In the genomic region with DNA sequence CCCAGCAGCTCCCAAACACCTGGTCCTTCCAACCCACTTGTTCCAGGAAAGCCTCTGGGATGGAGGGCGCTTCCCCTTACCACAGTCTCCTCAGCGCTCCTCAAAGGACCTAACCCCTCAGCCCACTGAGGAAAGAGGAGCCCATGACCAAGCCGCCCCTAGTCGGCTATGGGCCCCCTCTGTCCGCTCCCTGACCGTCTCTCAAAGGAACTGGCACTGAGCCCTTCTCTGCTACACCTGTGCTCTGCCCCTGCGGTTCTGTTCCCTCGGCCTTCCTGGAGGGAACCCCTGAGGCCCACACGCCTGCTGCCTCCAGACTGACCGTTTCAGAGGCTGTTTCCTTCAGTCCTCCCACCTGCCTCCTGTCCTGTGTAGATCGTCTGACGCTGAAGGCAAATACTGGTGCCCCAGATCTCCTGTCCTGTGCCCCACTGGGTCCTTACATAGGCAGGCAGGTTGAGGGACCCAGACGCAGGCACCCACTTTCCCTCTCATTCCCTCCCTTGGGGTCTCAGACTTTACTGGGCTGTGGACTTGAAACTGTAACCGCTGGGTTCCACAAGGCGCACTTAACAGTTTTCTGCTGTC, we compare ENCODE assay signal across 1 cellular context.
TF ChIP-seq lines count a peak whose summit lies in the region.

No MANE protein-coding gene starts in this region.

TF ChIP-seq in H1, 55 proteins besides CTCF, POLR2A, EP300 and RAD21:
- TF ChIP-seq JUN (IDR thresholded peaks at IDR 0.05; ENCODE audit: low read depth, low read length) (no peak), CHD2 (IDR thresholded peaks at IDR 0.05; ENCODE audit: low read length) (no peak), USF2 (IDR thresholded peaks at IDR 0.05; ENCODE audit: low read length) (no peak), CEBPB (IDR thresholded peaks at IDR 0.05; ENCODE audit: low read depth, low read length) (no peak), BRCA1 (IDR thresholded peaks at IDR 0.05; ENCODE audit: low read depth, low read length) (no peak), CTBP2 (IDR thresholded peaks at IDR 0.05; ENCODE audit: borderline replicate concordance, insufficient read depth, insufficient read length, low read length) (no peak), POU5F1 (IDR thresholded peaks at IDR 0.05; ENCODE audit: low read depth, low read length) (no peak), RXRA (IDR thresholded peaks at IDR 0.05; ENCODE audit: insufficient read depth, low read depth, low read length) (no peak), JUND (IDR thresholded peaks at IDR 0.05; ENCODE audit: low read length) (no peak), NANOG (IDR thresholded peaks at IDR 0.05; ENCODE audit: insufficient read depth, low read depth, low read length, poor library complexity, severe bottlenecking) (no peak), SP4 (IDR thresholded peaks at IDR 0.05; ENCODE audit: low read length) (no peak)
- TF ChIP-seq, protein P1, sequence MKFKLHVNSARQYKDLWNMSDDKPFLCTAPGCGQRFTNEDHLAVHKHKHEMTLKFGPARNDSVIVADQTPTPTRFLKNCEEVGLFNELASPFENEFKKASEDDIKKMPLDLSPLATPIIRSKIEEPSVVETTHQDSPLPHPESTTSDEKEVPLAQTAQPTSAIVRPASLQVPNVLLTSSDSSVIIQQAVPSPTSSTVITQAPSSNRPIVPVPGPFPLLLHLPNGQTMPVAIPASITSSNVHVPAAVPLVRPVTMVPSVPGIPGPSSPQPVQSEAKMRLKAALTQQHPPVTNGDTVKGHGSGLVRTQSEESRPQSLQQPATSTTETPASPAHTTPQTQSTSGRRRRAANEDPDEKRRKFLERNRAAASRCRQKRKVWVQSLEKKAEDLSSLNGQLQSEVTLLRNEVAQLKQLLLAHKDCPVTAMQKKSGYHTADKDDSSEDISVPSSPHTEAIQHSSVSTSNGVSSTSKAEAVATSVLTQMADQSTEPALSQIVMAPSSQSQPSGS (IDR thresholded peaks at IDR 0.05; ENCODE audit: low read length): no peak
